Comparison of ENCODE assay signal across 8 cellular contexts in the genomic region with DNA sequence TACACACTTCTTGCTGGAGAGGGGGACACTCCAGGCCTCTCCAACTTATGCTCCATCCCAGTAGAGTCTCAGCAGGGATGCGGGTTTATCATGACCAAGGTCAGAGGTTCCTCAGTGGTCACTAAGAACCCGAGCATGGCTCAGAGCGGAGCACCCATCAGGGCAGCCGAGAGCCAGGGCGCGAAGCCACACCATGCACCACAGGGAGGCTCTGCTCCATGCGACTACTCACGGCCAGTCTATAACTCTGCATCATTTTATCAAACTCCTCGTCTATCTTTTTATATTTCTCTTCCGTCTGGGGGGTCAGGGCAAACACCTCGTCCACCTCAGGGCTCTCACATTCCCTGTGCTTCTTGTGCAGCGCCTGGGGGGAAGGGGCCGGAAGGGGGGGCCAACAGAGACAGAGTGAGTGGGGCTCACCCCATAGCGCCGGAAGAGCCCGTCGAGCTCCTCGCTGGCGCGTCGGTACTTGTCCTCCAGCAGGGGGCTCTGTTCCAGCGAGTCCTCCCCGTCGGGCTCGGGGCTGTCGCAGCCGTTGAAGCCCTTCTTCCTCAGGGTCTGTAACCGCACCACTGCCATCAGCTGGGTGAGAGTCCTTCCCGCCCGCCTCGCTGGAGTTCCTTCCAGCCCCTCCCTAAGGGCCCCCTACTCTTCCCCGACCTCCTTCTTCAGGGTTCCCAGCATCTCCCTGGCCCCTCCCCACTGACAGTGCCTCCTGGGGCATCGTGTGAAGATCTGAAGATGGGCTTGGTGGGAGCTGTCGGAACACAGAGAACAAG. TPM values are rescaled to one million over a fixed set of nuclear protein-coding genes. Genes with fewer than 3 reads are reported as not detected.
DNase-seq lines count a peak whose midpoint lies in the region; ATAC-seq and TF ChIP-seq lines count a peak whose summit lies in the region.

No MANE protein-coding gene starts in this region.

- ATAC-seq in lung (ENCODE audit: insufficient read depth, low FRiP score), result peak; percentile 30

- peaks cover 3 to 20% of the 10 kb centered on the region in 2 donors for H3K4me1 ChIP-seq in lung (ENCODE audit: control insufficient read depth in 2 of 2, insufficient read depth in 2 of 2, low read length in 2 of 2)

- H3K36me3 ChIP-seq in lung (ENCODE audit: control insufficient read depth in 2 of 2, insufficient read depth in 2 of 2, low read length in 2 of 2), result peaks cover 23 to 70% of the 10 kb centered on the region in 2 donors

- TF ChIP-seq CTCF in HL-60 (IDR thresholded peaks at IDR 0.05; ENCODE audit: insufficient read depth, low read length) (peak; percentile 57), lung (IDR thresholded peaks at IDR 0.05; ENCODE audit: control extremely low read depth, extremely low read depth) (peak; percentile 39)

- H3K4me3 ChIP-seq in HL-60 (replicated peaks; ENCODE audit: insufficient read depth, low read length) (no peak overlapping the region), lung (no peak overlapping the region)

- peak; percentile 10 for DNase-seq in GDM1 (lab: John Stamatoyannopoulos, UW)
- peak; percentile 58 to 72 for DNase-seq in HL-60 (ENCODE audit: low read depth in 1 of 2, low spot score in 1 of 2)
- DNase-seq in activated CD4-positive, alpha-beta T cell treated with anti-CD3 and anti-CD28 coated beads for 1 hour, result peak; percentile 69
- peak; percentile 78 for DNase-seq in central memory CD4-positive, alpha-beta T cell
- no peak for DNase-seq in lung (ENCODE audit: low spot score)
- DNase-seq in stimulated activated CD8-positive, alpha-beta memory T cell treated with anti-CD3 and anti-CD28 coated beads, Interleukin-2, amount 100 ng/mL, for 48 hours (ENCODE audit: low read depth in 2 of 2), result peak; percentile 66 to 69
- no peak for DNase-seq in NCI-H774 (lab: John Stamatoyannopoulos, UW)
- no peak for DNase-seq in NCI-H1105 (lab: John Stamatoyannopoulos, UW)

- H3K27me3 ChIP-seq in HL-60 (ENCODE audit: insufficient read depth, poor library complexity, severe bottlenecking), result no peaks in the 10 kb centered on the region
- no peaks in the 10 kb centered on the region for H3K27me3 ChIP-seq in lung (ENCODE audit: control insufficient read depth, insufficient read depth)

- 32 to 43% methylated on average over 34 of the region's 34 CpGs for WGBS in lung, 2 donors

- H3K9me3 ChIP-seq in lung (ENCODE audit: control insufficient read depth in 2 of 2, insufficient read depth in 1 of 2, low read length in 1 of 2), result no peaks in the 10 kb centered on the region

- H3K27ac ChIP-seq in HL-60 (replicated peaks), result no peak overlapping the region
- peak overlapping the region in 1 of 2 donors; percentile 5 for H3K27ac ChIP-seq in lung (ENCODE audit: low read depth in 1 of 2, low read length in 1 of 2)

RNA-seq across cellular contexts. Expression of a gene that starts 20.0 kb away (rescaled TPM):
- total RNA-seq in lung, result 10 to 100 TPM; 23.0 to 52.5 TPM
- 10 to 100 TPM; 23.0 to 23.3 TPM for polyA plus RNA-seq in lung

Comparison
In these comparisons a context has a peak if more than half of its experiments do, and no peak if none do; other contexts are left out.
1. DNase-seq: peak in GDM1 (single experiment), HL-60 (2 of 2), activated CD4-positive, alpha-beta T cell treated with anti-CD3 and anti-CD28 coated beads for 1 hour (single experiment), central memory CD4-positive, alpha-beta T cell (single experiment) and stimulated activated CD8-positive, alpha-beta memory T cell treated with anti-CD3 and anti-CD28 coated beads, Interleukin-2, amount 100 ng/mL, for 48 hours (2 of 2); none in lung (single experiment), NCI-H774 (single experiment) and NCI-H1105 (single experiment).